In genomic region chr2:232487385-232488096, GRCh38 we compare ENCODE assay signal across 11 cellular contexts. TPM values are rescaled to one million over a fixed set of nuclear protein-coding genes. Genes with fewer than 3 reads are reported as not detected.
DNase-seq lines count a peak whose midpoint lies in the region; ATAC-seq and TF ChIP-seq lines count a peak whose summit lies in the region.
"Had no signal": no experiment of that assay in that cellular context is flagged by ENCODE, and none has a peak within 500 bp of the region (broad histone marks: within the 10 kb centered on the region; RNA-seq: fewer than 3 reads in every experiment).

TSS of gene ECEL1 (minus strand) at chr2:232487834. CDS start at chr2:232486653, 1,181 bp downstream.

- H3K27me3 Mint-ChIP-seq in activated T-helper 17 cell treated with anti-CD3 and anti-CD28 coated beads, Interleukin-2, amount 50 U/mL, for 72 hours, result peaks cover 45% of the 10 kb centered on the region

- no peaks in the 10 kb centered on the region for H3K9me3 ChIP-seq in mesodermal cell (ENCODE audit: control insufficient read depth, low read length)

- H3K27ac ChIP-seq in mesodermal cell (ENCODE audit: low read depth, low read length, severe bottlenecking) (no peak within 1 kb of the TSS), foreskin keratinocyte (no peak within 1 kb of the TSS)

- no peak within 1 kb of the TSS for H3K27ac Mint-ChIP-seq in activated T-helper 17 cell treated with anti-CD3 and anti-CD28 coated beads, Interleukin-2, amount 50 U/mL, for 72 hours
- H3K27ac Mint-ChIP-seq: activated CD4-positive, alpha-beta T cell treated with anti-CD3 and anti-CD28 coated beads, Interleukin-2, amount 10 ng/mL, durations not matched to agents 7 days and 5 days had no signal

- peak; percentile 34 for DNase-seq in stimulated activated CD4-positive, alpha-beta T cell treated with anti-CD3 and anti-CD28 coated beads, Interleukin-15, amount 100 ng/mL, for 24 hours
- DNase-seq in stimulated activated CD4-positive, alpha-beta T cell treated with anti-CD3 and anti-CD28 coated beads, Interleukin-4, amount 100 ng/mL, for 24 hours, result no peak
- DNase-seq in foreskin keratinocyte, result no peak
- DNase-seq in cortex of kidney (lab: John Stamatoyannopoulos, UW), result no peak
- DNase-seq: activated CD4-positive, alpha-beta T cell treated with anti-CD3 and anti-CD28 coated beads, Interleukin-2, amount 10 ng/mL, durations not matched to agents 7 days and 5 days; kidney glomerular epithelial cell; stimulated activated CD4-positive, alpha-beta T cell treated with anti-CD3 and anti-CD28 coated beads, Interleukin-1b, Interleukin-23, amount 100 ng/mL, for 48 hours had no signal

- H3K4me1 ChIP-seq in mesodermal cell (ENCODE audit: control insufficient read depth, insufficient read depth, low read length, poor library complexity, severe bottlenecking), result no peaks in the 10 kb centered on the region
- H3K4me1 ChIP-seq in foreskin keratinocyte, result no peaks in the 10 kb centered on the region

- no peaks in the 10 kb centered on the region for H3K36me3 Mint-ChIP-seq in activated T-helper 17 cell treated with anti-CD3 and anti-CD28 coated beads, Interleukin-2, amount 50 U/mL, for 72 hours (ENCODE audit: low read depth)

- ATAC-seq in activated T-helper 17 cell treated with anti-CD3 and anti-CD28 coated beads, Interleukin-2, amount 50 U/mL, for 72 hours (replicated peaks), result no peak
- no peak for ATAC-seq in foreskin keratinocyte
- ATAC-seq in GM18868 (IDR thresholded peaks at IDR 0.05; ENCODE audit: unreplicated experiment), result no peak
- ATAC-seq in GM19455 (IDR thresholded peaks at IDR 0.05; ENCODE audit: unreplicated experiment), result no peak

- H3K9me3 Mint-ChIP-seq in activated T-helper 17 cell treated with anti-CD3 and anti-CD28 coated beads, Interleukin-2, amount 50 U/mL, for 72 hours, result no peaks in the 10 kb centered on the region
- H3K9me3 Mint-ChIP-seq: activated CD4-positive, alpha-beta T cell treated with anti-CD3 and anti-CD28 coated beads, Interleukin-2, amount 10 ng/mL, durations not matched to agents 7 days and 5 days had no signal

- H3K27me3 ChIP-seq in foreskin keratinocyte, result peaks cover 70% of the 10 kb centered on the region

- TF ChIP-seq CTCF in foreskin keratinocyte (conservative IDR thresholded peaks at IDR 0.05), result no peak

- no peaks in the 10 kb centered on the region for H3K36me3 ChIP-seq in mesodermal cell (ENCODE audit: control insufficient read depth, insufficient read depth, low read length)

- H3K4me1 Mint-ChIP-seq in activated T-helper 17 cell treated with anti-CD3 and anti-CD28 coated beads, Interleukin-2, amount 50 U/mL, for 72 hours, result peaks cover 4% of the 10 kb centered on the region

- H3K4me3 ChIP-seq in mesodermal cell (ENCODE audit: extremely low read depth, insufficient read depth, low read length, poor library complexity, severe bottlenecking), result peak within 1 kb of the TSS; percentile 11

- WGBS in mesodermal cell (ENCODE audit: insufficient coverage in 2 of 2), 2 experiments, result 0 to 1% methylated on average over 43 to 82 of the region's 102 CpGs

- peak within 1 kb of the TSS; percentile 21 for H3K4me3 Mint-ChIP-seq in activated T-helper 17 cell treated with anti-CD3 and anti-CD28 coated beads, Interleukin-2, amount 50 U/mL, for 72 hours
- H3K4me3 Mint-ChIP-seq: activated CD4-positive, alpha-beta T cell treated with anti-CD3 and anti-CD28 coated beads, Interleukin-2, amount 10 ng/mL, durations not matched to agents 7 days and 5 days had no signal

RNA-seq across cellular contexts. Expression of gene ECEL1, which starts in this region (rescaled TPM):
- total RNA-seq in activated T-helper 17 cell treated with anti-CD3 and anti-CD28 coated beads, Interleukin-2, amount 50 U/mL, for 72 hours, result not detected
- 1.4 TPM for polyA plus RNA-seq in mesodermal cell (2013, experiment 1 of 2)
- polyA plus RNA-seq in mesodermal cell (2013, experiment 2 of 2), result 0.66 TPM
- total RNA-seq in foreskin keratinocyte, result not detected in 2 replicates
- not detected in 2 replicates for polyA plus RNA-seq in foreskin keratinocyte
- total RNA-seq: activated CD4-positive, alpha-beta T cell treated with anti-CD3 and anti-CD28 coated beads, Interleukin-2, amount 10 ng/mL, durations not matched to agents 7 days and 5 days had no signal
